11 cellular contexts compared by ENCODE assay signal in genomic region chr5:162248107-162248713, GRCh38.
DNase-seq lines count a peak whose midpoint lies in the region; ATAC-seq, FAIRE-seq and TF ChIP-seq lines count a peak whose summit lies in the region.
"Had no signal": no experiment of that assay in that cellular context is flagged by ENCODE, and none has a peak within 500 bp of the region (broad histone marks: within the 10 kb centered on the region; RNA-seq: fewer than 3 reads in every experiment).

No MANE protein-coding gene starts in this region.

- no peaks in the 10 kb centered on the region for H3K79me2 ChIP-seq in H1 (ENCODE audit: control insufficient read depth in 1 of 2, insufficient read depth in 2 of 2, low read length in 2 of 2)

- TF ChIP-seq POLR2A in H1 (IDR thresholded peaks at IDR 0.05; ENCODE audit: control extremely low read depth in 1 of 2, low read depth in 2 of 2, low read length in 2 of 2), result no peak

- no peak overlapping the region for H3K4me2 ChIP-seq in H1 (ENCODE audit: insufficient read depth in 1 of 2, low read depth in 2 of 2, low read length in 2 of 2)

- no peak overlapping the region for H2AK5ac ChIP-seq in H1 (ENCODE audit: low read depth, low read length)

- ATAC-seq in GM19395 (IDR thresholded peaks at IDR 0.05; ENCODE audit: unreplicated experiment), result peak; percentile 59
- ATAC-seq in GM21528 (IDR thresholded peaks at IDR 0.05; ENCODE audit: low FRiP score, unreplicated experiment), result no peak
- ATAC-seq: right cardiac atrium had no signal

- no peak overlapping the region; the same call in 1 of the 2 replicates for H4K8ac ChIP-seq in H1 (ENCODE audit: extremely low read depth, insufficient read depth, low read length)

- WGBS in H1 (ENCODE audit: extremely low coverage in 1 of 2, insufficient coverage in 1 of 2, insufficient read length in 1 of 2, insufficient replicate concordance in 2 of 2, low coverage in 1 of 2, low lambda C conversion rate in 2 of 2, missing lambda C conversion rate in 1 of 2), 2 experiments, result 70% methylated on average over 11 of the region's 11 CpGs; no CpG with 5 or more reads in 1 of the 2 experiments

- no peaks in the 10 kb centered on the region for H3K4me1 ChIP-seq in H1 (replicated peaks in 1 of 4; ENCODE audit: control insufficient read depth in 3 of 4, insufficient read depth in 4 of 4, low read length in 3 of 4)

- H3K27ac Mint-ChIP-seq in activated CD4-positive, alpha-beta memory T cell treated with anti-CD3 and anti-CD28 coated beads, Interleukin-2, amount 10 ng/mL, durations not matched to agents 7 days and 5 days, result no peak overlapping the region
- H3K27ac Mint-ChIP-seq: CD4-positive, alpha-beta T cell had no signal

- no peak for TF ChIP-seq EP300 in H1 (IDR thresholded peaks at IDR 0.05; ENCODE audit: borderline replicate concordance in 1 of 2, low read depth in 2 of 2, low read length in 2 of 2)

- no peak overlapping the region for H2BK5ac ChIP-seq in H1 (ENCODE audit: low read depth, low read length)

- H3K9me3 ChIP-seq in AG04450 (ENCODE audit: control insufficient read depth, insufficient read depth, low read length), result peaks cover 5% of the 10 kb centered on the region; the same call in 1 of the 2 replicates
- H3K9me3 ChIP-seq in H1 (ENCODE audit: insufficient read depth in 2 of 2, low read depth in 1 of 2, low read length in 1 of 2), result no peaks in the 10 kb centered on the region

- FAIRE-seq in H1 (lab: Jason Lieb, UNC), result peak; percentile 68

- no peaks in the 10 kb centered on the region for H3K23me2 ChIP-seq in H1 (ENCODE audit: low read depth, low read length)

- H3K27me3 Mint-ChIP-seq in activated CD4-positive, alpha-beta memory T cell treated with anti-CD3 and anti-CD28 coated beads, Interleukin-2, amount 10 ng/mL, durations not matched to agents 7 days and 5 days, result no peaks in the 10 kb centered on the region
- H3K27me3 Mint-ChIP-seq: CD4-positive, alpha-beta T cell; central memory CD8-positive, alpha-beta T cell had no signal

- H2BK120ac ChIP-seq in H1 (replicated peaks; ENCODE audit: low read depth, low read length), result no peak overlapping the region

- H3K56ac ChIP-seq in H1 (replicated peaks; ENCODE audit: insufficient read length, low read depth, low read length), result no peak overlapping the region

- H3K4ac ChIP-seq in H1 (replicated peaks; ENCODE audit: insufficient read length, low read depth, low read length), result no peak overlapping the region

- H3K23ac ChIP-seq in H1 (ENCODE audit: insufficient read length), result no peak overlapping the region

- TF ChIP-seq CTCF in AG04450 (IDR thresholded peaks at IDR 0.05; ENCODE audit: low read depth, low read length) (peak; percentile 24), LNCaP clone FGC (IDR thresholded peaks at IDR 0.05; ENCODE audit: control insufficient read depth, extremely low read depth, insufficient read depth) (0 out of 2 replicates have a peak, but pooled peaks have one; percentile 16), H1 (IDR thresholded peaks at IDR 0.05; ENCODE audit: control extremely low read depth in 1 of 3, insufficient read depth in 1 of 3, low read depth in 1 of 3, low read length in 3 of 3) (peak; percentile 37 to 71 (median 48); a peak in 3 of 4 replicates), foreskin fibroblast (IDR thresholded peaks at IDR 0.05; ENCODE audit: low read depth, low read length) (no peak)

- H2BK20ac ChIP-seq in H1 (ENCODE audit: low read length), result 0 out of 2 replicates have a peak overlapping the region, but pooled peaks have one; percentile 9

- no peak overlapping the region for H4K91ac ChIP-seq in H1 (replicated peaks; ENCODE audit: insufficient read length, low read length)

- no peak overlapping the region for H3K4me3 Mint-ChIP-seq in activated CD4-positive, alpha-beta memory T cell treated with anti-CD3 and anti-CD28 coated beads, Interleukin-2, amount 10 ng/mL, durations not matched to agents 7 days and 5 days
- H3K4me3 Mint-ChIP-seq: CD4-positive, alpha-beta T cell; central memory CD8-positive, alpha-beta T cell had no signal

- CTCF ChIA-PET in AG04450 (lab: Charles Lee) (no interaction called here), H1 (lab: Charles Lee; ENCODE audit: partially characterized antibody) (interaction anchor here (0.6 to 3.9 kb wide), 27 partner anchors 9 to 1160 kb away, joined by 3 to 51 read pairs (median 3); no protein-coding TSS in a partner anchor)
- CTCF ChIA-PET in activated CD4-positive, alpha-beta memory T cell treated with anti-CD3 and anti-CD28 coated beads, Interleukin-2, amount 10 ng/mL, durations not matched to agents 7 days and 5 days (lab: Charles Lee), result no interaction called here

- no peak overlapping the region for H3K27ac ChIP-seq in AG04450 (ENCODE audit: low read depth, low read length)
- no peak overlapping the region for H3K27ac ChIP-seq in H1 (ENCODE audit: low read depth, low read length)

- TF ChIP-seq RAD21 in H1 (IDR thresholded peaks at IDR 0.05 in 1 of 2, conservative IDR thresholded peaks at IDR 0.05 in 1 of 2; ENCODE audit: low read depth in 2 of 2, low read length in 2 of 2), result peak; percentile 54 to 66

- H3K4me3 ChIP-seq in AG04450 (ENCODE audit: low read depth, low read length), result no peak overlapping the region
- H3K4me3 ChIP-seq in LNCaP clone FGC (ENCODE audit: low read depth, low read length), result no peak overlapping the region
- H3K4me3 ChIP-seq in H1 (ENCODE audit: extremely low read depth in 1 of 4, insufficient read depth in 2 of 4, low read depth in 3 of 4, low read length in 4 of 4), result no peak overlapping the region
- no peak overlapping the region for H3K4me3 ChIP-seq in foreskin fibroblast (ENCODE audit: low read depth in 1 of 2, low read length in 2 of 2)

- H3K79me1 ChIP-seq in H1 (ENCODE audit: low read depth, low read length), result no peaks in the 10 kb centered on the region

- POLR2A ChIA-PET in AG04450 (lab: Yijun Ruan, JAX), result no interaction called here
- POLR2A ChIA-PET in H1 (lab: Charles Lee; ENCODE audit: partially characterized antibody), result interaction anchor here (0.7 to 0.8 kb wide), 2 partner anchors 26 to 36 kb away, joined by 3 read pairs; no protein-coding TSS in a partner anchor
- POLR2A ChIA-PET in activated CD4-positive, alpha-beta memory T cell treated with anti-CD3 and anti-CD28 coated beads, Interleukin-2, amount 10 ng/mL, durations not matched to agents 7 days and 5 days (lab: Charles Lee), result no interaction called here

- H3K27me3 ChIP-seq in AG04450 (ENCODE audit: control insufficient read depth, insufficient read depth, low read length) (no peaks in the 10 kb centered on the region), H1 (replicated peaks in 1 of 4; ENCODE audit: control insufficient read depth in 3 of 4, extremely low read depth in 1 of 4, insufficient read depth in 3 of 4, low read length in 3 of 4) (no peaks in the 10 kb centered on the region)

- no peak for DNase-seq in AG04450 (ENCODE audit: low read depth, low spot score)
- DNase-seq in LNCaP clone FGC (ENCODE audit: low read depth), result no peak
- DNase-seq in H1 (ENCODE audit: low read depth in 1 of 2, low spot score in 2 of 2), result peak; percentile 34 to 86
- DNase-seq in activated CD4-positive, alpha-beta memory T cell treated with anti-CD3 and anti-CD28 coated beads, Interleukin-2, amount 10 ng/mL, durations not matched to agents 7 days and 5 days, result no peak
- DNase-seq in NCI-H345 (lab: John Stamatoyannopoulos, UW), result no peak
- DNase-seq in foreskin fibroblast, result no peak
- DNase-seq: CD4-positive, alpha-beta T cell; right cardiac atrium had no signal

- H3K18ac ChIP-seq in H1 (ENCODE audit: extremely low read depth, low read length), result no peak overlapping the region

- no peaks in the 10 kb centered on the region for H4K20me1 ChIP-seq in H1 (replicated peaks in 1 of 2; ENCODE audit: control insufficient read depth in 1 of 2, insufficient read depth in 2 of 2, low read length in 2 of 2)

- no peaks in the 10 kb centered on the region for H3K36me3 ChIP-seq in H1 (ENCODE audit: control insufficient read depth in 2 of 4, insufficient read depth in 4 of 4, low read length in 3 of 4)

- H3K9me3 Mint-ChIP-seq in activated CD4-positive, alpha-beta memory T cell treated with anti-CD3 and anti-CD28 coated beads, Interleukin-2, amount 10 ng/mL, durations not matched to agents 7 days and 5 days, result peaks cover 4% of the 10 kb centered on the region

- no peaks in the 10 kb centered on the region for H3K4me1 Mint-ChIP-seq in activated CD4-positive, alpha-beta memory T cell treated with anti-CD3 and anti-CD28 coated beads, Interleukin-2, amount 10 ng/mL, durations not matched to agents 7 days and 5 days
- H3K4me1 Mint-ChIP-seq: central memory CD8-positive, alpha-beta T cell had no signal

- H4K5ac ChIP-seq in H1 (ENCODE audit: insufficient read length, low read depth, low read length), result no peak overlapping the region

- H2BK15ac ChIP-seq in H1 (ENCODE audit: low read length), result peak overlapping the region; percentile 98; the same call in 1 of the 2 replicates

- no peaks in the 10 kb centered on the region for H3K36me3 Mint-ChIP-seq in activated CD4-positive, alpha-beta memory T cell treated with anti-CD3 and anti-CD28 coated beads, Interleukin-2, amount 10 ng/mL, durations not matched to agents 7 days and 5 days (ENCODE audit: low read depth)

- H2BK12ac ChIP-seq in H1 (ENCODE audit: low read depth, low read length), result peak overlapping the region; percentile 22; the same call in 1 of the 2 replicates

- H3K9ac ChIP-seq in H1 (replicated peaks in 1 of 4; ENCODE audit: extremely low read depth in 1 of 4, low read depth in 3 of 4, low read length in 3 of 4), result no peak overlapping the region

- no peak overlapping the region for H3K14ac ChIP-seq in H1 (ENCODE audit: insufficient read length)

- H2AFZ ChIP-seq in H1 (ENCODE audit: low read length), result peak overlapping the region; percentile 76

TF ChIP-seq in H1, 55 proteins besides CTCF, POLR2A, EP300 and RAD21 (continues in another document):
- TF ChIP-seq SUZ12 (IDR thresholded peaks at IDR 0.05; ENCODE audit: low read length) (no peak), CREB1 (IDR thresholded peaks at IDR 0.05) (no peak), ATF3 (IDR thresholded peaks at IDR 0.05; ENCODE audit: insufficient read depth, low read depth, low read length) (no peak), POLR2AphosphoS5 (IDR thresholded peaks at IDR 0.05; ENCODE audit: low read depth, low read length) (no peak), TEAD4 (IDR thresholded peaks at IDR 0.05; ENCODE audit: low read depth, low read length) (no peak), SIRT6 (IDR thresholded peaks at IDR 0.05; ENCODE audit: low read length) (no peak), SIN3A (conservative IDR thresholded peaks at IDR 0.05 in 1 of 2, IDR thresholded peaks at IDR 0.05 in 1 of 2; ENCODE audit: low read depth in 1 of 2, low read length in 2 of 2) (no peak), EZH2 (IDR thresholded peaks at IDR 0.05; ENCODE audit: low read depth, low read length, severe bottlenecking) (no peak), KDM5A (IDR thresholded peaks at IDR 0.05; ENCODE audit: low read length) (no peak), CBX8 (IDR thresholded peaks at IDR 0.05; ENCODE audit: borderline replicate concordance, low read depth, low read length) (no peak)

Comparison
In these comparisons a context has a peak if more than half of its experiments do, and no peak if none do; other contexts are left out.
1. DNase-seq: peak in H1 (2 of 2); none in AG04450 (single experiment), LNCaP clone FGC (single experiment), activated CD4-positive, alpha-beta memory T cell treated with anti-CD3 and anti-CD28 coated beads, Interleukin-2, amount 10 ng/mL, durations not matched to agents 7 days and 5 days (single experiment), NCI-H345 (single experiment) and foreskin fibroblast (0 of 2).